ENCODE assay signal across 9 cellular contexts in the genomic region with DNA sequence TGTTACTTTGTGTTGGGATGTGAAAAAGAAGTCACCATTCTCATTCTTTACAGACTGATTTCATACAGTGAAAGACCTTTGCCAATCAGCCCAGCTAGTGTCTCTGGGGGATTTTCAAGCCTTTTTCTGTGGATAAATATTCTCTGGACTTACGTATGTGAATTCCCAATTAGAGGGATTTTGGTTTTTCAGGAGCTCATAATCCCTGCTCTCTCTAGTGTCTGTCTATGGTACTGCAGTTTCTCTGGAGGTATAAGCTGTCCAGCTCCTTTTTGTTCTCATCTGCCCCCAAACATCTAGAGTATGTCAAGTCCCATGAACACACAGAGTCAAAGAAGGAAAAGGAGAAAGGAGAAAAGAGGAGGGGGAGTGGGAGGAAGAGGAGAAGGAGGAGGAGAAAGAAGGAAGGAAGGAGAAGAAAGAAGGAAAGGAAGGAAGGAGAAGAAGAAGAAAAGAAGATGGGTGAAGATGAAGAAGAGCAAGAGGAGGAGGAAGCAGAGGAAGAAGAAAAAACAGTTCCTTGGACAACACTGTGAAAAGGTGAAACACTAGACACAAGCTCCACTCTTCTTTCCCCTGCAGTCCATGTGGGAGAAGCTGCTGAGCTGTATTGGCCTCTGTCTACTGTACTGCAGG.
DNase-seq lines count a peak whose midpoint lies in the region; ATAC-seq and TF ChIP-seq lines count a peak whose summit lies in the region.
"Had no signal": no experiment of that assay in that cellular context is flagged by ENCODE, and none has a peak within 500 bp of the region (broad histone marks: within the 10 kb centered on the region; RNA-seq: fewer than 3 reads in every experiment).

No MANE protein-coding gene starts in this region.

- TF ChIP-seq POLR2A in spleen (IDR thresholded peaks at IDR 0.05), result no peak

- H3K27me3 ChIP-seq in OCI-LY3 (ENCODE audit: low read depth, low read length), result peaks cover 38% of the 10 kb centered on the region
- peaks cover 0 to 16% (median 0%) of the 10 kb centered on the region in 7 donors for H3K27me3 ChIP-seq in spleen (replicated peaks in 1 of 7)

- no peak overlapping the region for H3K4me3 ChIP-seq in OCI-LY3 (ENCODE audit: low read length)
- H3K4me3 ChIP-seq in spleen, result no peak overlapping the region

- intact Hi-C loops in spleen (cut with DNase I; ENCODE audit: low total_unique reads), result loop anchor here (10.0 kb wide), 1 partner anchor 92 kb away; no protein-coding TSS in a partner anchor

- H3K36me3 ChIP-seq in OCI-LY3 (replicated peaks; ENCODE audit: low read depth, low read length) (no peaks in the 10 kb centered on the region), spleen (no peaks in the 10 kb centered on the region)

- no peak overlapping the region for H3K9ac ChIP-seq in OCI-LY3 (ENCODE audit: low read length)

- no peak overlapping the region for H2AFZ ChIP-seq in OCI-LY3 (ENCODE audit: low read depth, low read length)

- TF ChIP-seq CTCF in GM12874 (IDR thresholded peaks at IDR 0.05; ENCODE audit: insufficient read depth, low read depth, low read length), result peak; percentile 62; the same call in 1 of the 2 replicates
- peak; percentile 75 for TF ChIP-seq CTCF in OCI-LY3 (IDR thresholded peaks at IDR 0.05; ENCODE audit: low read depth, low read length)
- peak; percentile 9 to 68 (median 55) for TF ChIP-seq CTCF in spleen (IDR thresholded peaks at IDR 0.05 in 8 of 11, conservative IDR thresholded peaks at IDR 0.05 in 3 of 11)

- H4K20me1 ChIP-seq in OCI-LY3 (ENCODE audit: insufficient read depth, low read length), result no peaks in the 10 kb centered on the region

- H3K79me2 ChIP-seq in OCI-LY3 (ENCODE audit: low read length), result no peaks in the 10 kb centered on the region

- ATAC-seq in HG03139 (IDR thresholded peaks at IDR 0.05; ENCODE audit: unreplicated experiment), result no peak

- DNase-seq in fibroblast of peridontal ligament (ENCODE audit: extremely low read depth), result peak; percentile 96
- DNase-seq in spleen, result no peak
- DNase-seq in middle frontal gyrus (ENCODE audit: extremely low spot score, low spot score), result no peak
- no peak for DNase-seq in nucleus accumbens (lab: John Stamatoyannopoulos, UW)
- DNase-seq in NCI-H1417 treated with DMSO at 0.1 percent for 48 hours (lab: John Stamatoyannopoulos, UW), result no peak
- DNase-seq: naive B cell had no signal

- 0 out of 2 replicates have a peak overlapping the region, but pooled peaks have one; percentile 5 for H3K4me2 ChIP-seq in OCI-LY3 (ENCODE audit: low read length)

- no peak overlapping the region for H3K27ac ChIP-seq in OCI-LY3 (ENCODE audit: low read length)
- H3K27ac ChIP-seq in spleen, result no peak overlapping the region

- WGBS in spleen, 5 donors, result 39 to 66% (median 48%) methylated on average over 1 of the region's 1 CpG

- H3K4me1 ChIP-seq in OCI-LY3 (ENCODE audit: low read length) (no peaks in the 10 kb centered on the region), spleen (no peaks in the 10 kb centered on the region)

- no peaks in the 10 kb centered on the region for H3K9me3 ChIP-seq in OCI-LY3 (ENCODE audit: insufficient read depth, low read length)
- peaks cover 0 to 4% (median 0%) of the 10 kb centered on the region in 8 donors for H3K9me3 ChIP-seq in spleen
